21 cellular contexts compared by ENCODE assay signal in the genomic region with DNA sequence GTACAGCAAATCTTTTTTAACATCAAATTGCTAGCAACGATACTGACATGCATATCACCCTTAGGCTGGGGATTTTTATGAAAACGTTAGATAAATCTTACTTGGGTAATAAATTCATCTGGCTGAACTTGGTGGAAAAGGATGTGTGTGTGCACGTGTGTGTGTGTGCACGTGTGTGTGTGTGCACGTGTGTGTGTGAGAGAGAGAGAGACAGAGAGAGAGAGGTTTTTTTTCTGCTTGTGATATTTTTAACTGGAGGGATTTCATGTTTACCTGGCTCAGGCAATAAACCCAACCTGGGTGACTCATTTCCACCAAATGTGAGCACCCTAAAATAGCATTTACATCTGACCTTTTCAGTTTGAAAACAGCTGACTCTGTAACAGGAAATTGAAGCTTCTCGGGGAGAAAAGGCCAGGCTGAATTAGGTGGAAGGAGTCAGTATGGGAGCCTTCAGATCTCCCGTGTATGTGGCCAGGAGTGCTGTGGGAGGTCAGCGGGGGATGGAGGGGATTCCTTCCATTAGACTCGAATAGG.
DNase-seq lines count a peak whose midpoint lies in the region; ATAC-seq and TF ChIP-seq lines count a peak whose summit lies in the region.
"Had no signal": no experiment of that assay in that cellular context is flagged by ENCODE, and none has a peak within 500 bp of the region (broad histone marks: within the 10 kb centered on the region; RNA-seq: fewer than 3 reads in every experiment).

No MANE protein-coding gene starts in this region.

- no peaks in the 10 kb centered on the region for H3F3A ChIP-seq in PC-3 (ENCODE audit: low read length, unreplicated experiment)

- CTCF ChIA-PET in PC-3 (lab: Charles Lee) = interaction anchor here (0.5 kb wide), 1 partner anchor 1001 kb away, joined by 5 read pairs; no protein-coding TSS in a partner anchor

- H3K36me3 Mint-ChIP-seq in endodermal cell (ENCODE audit: low read depth) = no peaks in the 10 kb centered on the region

- 65 to 73% methylated on average over 4 to 9 of the region's 9 CpGs for WGBS in endodermal cell (ENCODE audit: insufficient coverage in 1 of 2, insufficient read length in 1 of 2), 2 experiments

- H3K27ac Mint-ChIP-seq in endodermal cell = no peak overlapping the region
- H3K27ac Mint-ChIP-seq: activated CD4-positive, alpha-beta T cell treated with anti-CD3 and anti-CD28 coated beads, Interleukin-2, amount 10 ng/mL, durations not matched to agents 7 days and 5 days; activated naive CD8-positive, alpha-beta T cell treated with anti-CD3 and anti-CD28 coated beads, Interleukin-2, amount 50 U/mL, for 24 hours; activated T-cell treated with anti-CD3 and anti-CD28 coated beads, Interleukin-2, amount 50 U/mL, for 24 hours had no signal

- no peaks in the 10 kb centered on the region for H3K27me3 Mint-ChIP-seq in endodermal cell (ENCODE audit: insufficient read depth)

- POLR2A ChIA-PET in PC-3 (lab: Charles Lee; ENCODE audit: unreplicated experiment) = no interaction called here

- H3K9ac ChIP-seq in PC-3 (ENCODE audit: low read length) = peak overlapping the region; percentile 12; the same call in 1 of the 2 replicates
- no peak overlapping the region for H3K9ac ChIP-seq in endodermal cell (ENCODE audit: extremely low read depth, low read length, poor library complexity, severe bottlenecking)
- H3K9ac ChIP-seq: neural progenitor cell had no signal

- no peaks in the 10 kb centered on the region for H3K79me2 ChIP-seq in PC-3 (ENCODE audit: low read length)

- peaks cover 21% of the 10 kb centered on the region for H3K9me3 Mint-ChIP-seq in endodermal cell

- H3K4me2 ChIP-seq in PC-3 (ENCODE audit: low read length) = peak overlapping the region; percentile 70
- H3K4me2 ChIP-seq: neural progenitor cell, PC-9 had no signal

- DNase-seq in PC-3 = peak; percentile 76
- DNase-seq in endodermal cell = peak; percentile 46
- no peak for DNase-seq in mucosa of descending colon
- DNase-seq in MG63 = no peak
- no peak for DNase-seq in GDM1 (lab: John Stamatoyannopoulos, UW)
- no peak for DNase-seq in DMS 273 treated with DMSO at 0.1 percent for 48 hours (lab: John Stamatoyannopoulos, UW)
- DNase-seq: activated CD4-positive, alpha-beta T cell treated with anti-CD3 and anti-CD28 coated beads, Interleukin-2, amount 10 ng/mL, durations not matched to agents 7 days and 5 days; activated gamma-delta T cell; activated naive CD8-positive, alpha-beta T cell treated with anti-CD3 and anti-CD28 coated beads, Interleukin-2, amount 50 U/mL, for 24 hours; activated T-cell treated with anti-CD3 and anti-CD28 coated beads, Interleukin-2, amount 50 U/mL, for 24 hours; dorsolateral prefrontal cortex; KBM-7; lower lobe of right lung; NK-92 treated with Interleukin-12 subunit alpha and Interleukin-12 subunit beta, amount 100 ng/mL, for 24 hours; PC-9; transverse colon had no signal

- H3K4me3 ChIP-seq in PC-3 (ENCODE audit: low read length) (peak overlapping the region; percentile 29), endodermal cell (ENCODE audit: low read length) (no peak overlapping the region), mucosa of descending colon (no peak overlapping the region), MG63 (no peak overlapping the region)
- H3K4me3 ChIP-seq: dorsolateral prefrontal cortex, HAP-1, lower lobe of right lung, neural progenitor cell, PC-9, right atrium auricular region, transverse colon had no signal

- no peaks in the 10 kb centered on the region for H3K4me1 Mint-ChIP-seq in endodermal cell
- H3K4me1 Mint-ChIP-seq: activated CD4-positive, alpha-beta T cell treated with anti-CD3 and anti-CD28 coated beads, Interleukin-2, amount 10 ng/mL, durations not matched to agents 7 days and 5 days; central memory CD8-positive, alpha-beta T cell had no signal

- H3K4me1 ChIP-seq in PC-3 (ENCODE audit: insufficient read depth, low read length) (peaks cover 39% of the 10 kb centered on the region), endodermal cell (ENCODE audit: control insufficient read depth, insufficient read depth, low read length) (no peaks in the 10 kb centered on the region), mucosa of descending colon (ENCODE audit: low read depth) (no peaks in the 10 kb centered on the region)
- H3K4me1 ChIP-seq: HAP-1, lower lobe of right lung, right atrium auricular region, transverse colon had no signal

- TF ChIP-seq CTCF in PC-3 (conservative IDR thresholded peaks at IDR 0.05; ENCODE audit: low read depth, low read length) (no peak), endodermal cell (conservative IDR thresholded peaks at IDR 0.05) (no peak), mucosa of descending colon (IDR thresholded peaks at IDR 0.05) (no peak)

- peak overlapping the region; percentile 38 for H3K27ac ChIP-seq in PC-3 (ENCODE audit: low read length)
- no peak overlapping the region for H3K27ac ChIP-seq in endodermal cell (ENCODE audit: low read depth, low read length)
- H3K27ac ChIP-seq: dorsolateral prefrontal cortex, lower lobe of right lung, neural progenitor cell, PC-9, right atrium auricular region, transverse colon had no signal

- ATAC-seq in GM19351 (IDR thresholded peaks at IDR 0.05; ENCODE audit: unreplicated experiment) (peak; percentile 59), PC-3 (peak; percentile 71), mucosa of descending colon (peak; percentile 10)
- ATAC-seq: activated naive CD8-positive, alpha-beta T cell treated with anti-CD3 and anti-CD28 coated beads, Interleukin-2, amount 50 U/mL, for 24 hours; lower lobe of right lung had no signal

- peaks cover 6% of the 10 kb centered on the region for H3K9me3 ChIP-seq in PC-3 (ENCODE audit: low read length)
- H3K9me3 ChIP-seq in endodermal cell (ENCODE audit: control insufficient read depth, low read length) = peaks cover 14% of the 10 kb centered on the region
- H3K9me3 ChIP-seq in mucosa of descending colon = peaks cover 14% of the 10 kb centered on the region
- peaks cover 11% of the 10 kb centered on the region for H3K9me3 ChIP-seq in MG63

- H4K20me1 ChIP-seq in PC-3 (ENCODE audit: low read length) = no peaks in the 10 kb centered on the region

- 0 out of 2 replicates have a peak overlapping the region, but pooled peaks have one; percentile 33 for H2AFZ ChIP-seq in PC-3 (ENCODE audit: low read length)
- H2AFZ ChIP-seq: neural progenitor cell, PC-9 had no signal

- H3K36me3 ChIP-seq in PC-3 (ENCODE audit: low read depth, low read length) (0 out of 2 replicates have a peak, but pooled peaks cover 2% of the 10 kb centered on the region), endodermal cell (ENCODE audit: control insufficient read depth, insufficient read depth, low read length) (no peaks in the 10 kb centered on the region), mucosa of descending colon (ENCODE audit: low read depth) (no peaks in the 10 kb centered on the region), MG63 (no peaks in the 10 kb centered on the region)
- H3K36me3 ChIP-seq: HAP-1, lower lobe of right lung, neural progenitor cell, right atrium auricular region, transverse colon had no signal

- intact Hi-C loops in PC-3 (cut with micrococcal nuclease) = no loop called here
- intact Hi-C loops in mucosa of descending colon (cut with DNase I, micrococcal nuclease) = no loop called here

- no peak overlapping the region for H3K4me3 Mint-ChIP-seq in endodermal cell
- H3K4me3 Mint-ChIP-seq: activated CD4-positive, alpha-beta T cell treated with anti-CD3 and anti-CD28 coated beads, Interleukin-2, amount 10 ng/mL, durations not matched to agents 7 days and 5 days; activated naive CD8-positive, alpha-beta T cell treated with anti-CD3 and anti-CD28 coated beads, Interleukin-2, amount 50 U/mL, for 24 hours; activated T-cell treated with anti-CD3 and anti-CD28 coated beads, Interleukin-2, amount 50 U/mL, for 24 hours; central memory CD8-positive, alpha-beta T cell; neural progenitor cell had no signal

- no peaks in the 10 kb centered on the region for H3K9me2 ChIP-seq in PC-3 (replicated peaks; ENCODE audit: low read length)

- no TSS peak for BruUV-seq in PC-3 (replicated peaks; lab: Mats Ljungman, UMichigan)

- H3K27me3 ChIP-seq in PC-3 (ENCODE audit: low read length) (no peaks in the 10 kb centered on the region), endodermal cell (ENCODE audit: control insufficient read depth, insufficient read depth, low read length, poor library complexity, severe bottlenecking) (no peaks in the 10 kb centered on the region), MG63 (no peaks in the 10 kb centered on the region; the same call in 1 of the 2 replicates)
- H3K27me3 ChIP-seq: dorsolateral prefrontal cortex, neural progenitor cell, right atrium auricular region, transverse colon had no signal

Comparison
In these comparisons a context has a peak if more than half of its experiments do, and no peak if none do; other contexts are left out.
1. ATAC-seq: peak in every context shown above with its lines; median percentile 71 in PC-3; 59 in GM19351; 10 in mucosa of descending colon.
2. DNase-seq: peak in PC-3 (single experiment) and endodermal cell (single experiment); none in mucosa of descending colon (0 of 3), MG63 (single experiment), GDM1 (single experiment) and DMS 273 treated with DMSO at 0.1 percent for 48 hours (single experiment).